ENCODE assay signal across 31 cellular contexts in genomic region chr6:66578362-66578761, GRCh38.
"Had no signal": no experiment of that assay in that cellular context is flagged by ENCODE, and none has a peak within 500 bp of the region (broad histone marks: within the 10 kb centered on the region; RNA-seq: fewer than 3 reads in every experiment).

No MANE protein-coding gene starts in this region.

- H3K4me1 Mint-ChIP-seq: naive thymus-derived CD4-positive, alpha-beta T cell; natural killer cell; stimulated activated memory B cell treated with anti-CD40 and anti-IgM and Interleukin-4, amounts not matched to agents 10 μg/mL and 1 μg/mL and 100 μg/mL, for 72 hours; stimulated activated naive CD8-positive, alpha-beta T cell treated with anti-CD3 and anti-CD28 coated beads, Interleukin-15, amount 100 ng/mL, for 72 hours had no signal

- H3K27ac ChIP-seq: neutrophil, ovary, parathyroid adenoma, psoas muscle, skin epidermis, spleen, suprapubic skin, testis, tibial artery, transverse colon, upper lobe of right lung, uterus had no signal

- H3K36me3 Mint-ChIP-seq: naive thymus-derived CD4-positive, alpha-beta T cell; natural killer cell; stimulated activated memory B cell treated with anti-CD40 and anti-IgM and Interleukin-4, amounts not matched to agents 10 μg/mL and 1 μg/mL and 100 μg/mL, for 72 hours; type B pancreatic cell had no signal

- H3K4me3 ChIP-seq: ovary, psoas muscle, skin epidermis, smooth muscle cell, spleen, suprapubic skin, testis, tibial artery, transverse colon, upper lobe of right lung, uterus had no signal

- H3K4me1 ChIP-seq: parathyroid adenoma, psoas muscle, spleen, suprapubic skin, testis, tibial artery, transverse colon, upper lobe of right lung, uterus had no signal

- H3K9ac ChIP-seq: parathyroid adenoma had no signal

- H3K9me3 ChIP-seq: neutrophil, ovary, psoas muscle, suprapubic skin, testis, tibial artery, transverse colon, upper lobe of right lung, uterus had no signal

- H3K79me2 ChIP-seq: parathyroid adenoma had no signal

- H3K27ac Mint-ChIP-seq: naive thymus-derived CD4-positive, alpha-beta T cell; natural killer cell; nephron; progenitor cell of endocrine pancreas; stimulated activated memory B cell treated with anti-CD40 and anti-IgM and Interleukin-4, amounts not matched to agents 10 μg/mL and 1 μg/mL and 100 μg/mL, for 72 hours; stimulated activated naive CD8-positive, alpha-beta T cell treated with anti-CD3 and anti-CD28 coated beads, Interleukin-15, amount 100 ng/mL, for 72 hours; type B pancreatic cell had no signal

- DNase-seq: naive thymus-derived CD4-positive, alpha-beta T cell; natural killer cell; nucleus accumbens; ovary; posterior cingulate gyrus; psoas muscle; right cardiac atrium; spleen; stimulated activated CD4-positive, alpha-beta T cell treated with anti-CD3 and anti-CD28 coated beads, Interleukin-12 subunit alpha, Interleukin-12 subunit beta, amount 100 ng/mL, for 4 hours; stimulated activated CD4-positive, alpha-beta T cell treated with anti-CD3 and anti-CD28 coated beads, Interleukin-1b, Interleukin-23, amount 100 ng/mL, for 48 hours; stimulated activated CD4-positive, alpha-beta T cell treated with anti-CD3 and anti-CD28 coated beads, Interleukin-4, amount 100 ng/mL, for 1 hour; stimulated activated CD4-positive, alpha-beta T cell treated with anti-CD3 and anti-CD28 coated beads, Interleukin-4, amount 100 ng/mL, for 4 hours; stimulated activated CD8-positive, alpha-beta memory T cell treated with anti-CD3 and anti-CD28 coated beads, Interleukin-4, amount 100 ng/mL, for 48 hours; stimulated activated naive CD4-positive, alpha-beta T cell; stimulated activated naive CD8-positive, alpha-beta T cell treated with anti-CD3 and anti-CD28 coated beads, Interleukin-15, amount 100 ng/mL, for 72 hours; stimulated activated naive CD8-positive, alpha-beta T cell treated with anti-CD3 and anti-CD28 coated beads, Interleukin-15, Interleukin-2, amounts not matched to agents 100 U/mL and 50 U/mL, for 24 hours; substantia nigra; testis; tibial artery; transverse colon; upper lobe of right lung; uterus had no signal

- H3K4me2 ChIP-seq: smooth muscle cell had no signal

- H3K4me3 Mint-ChIP-seq: naive thymus-derived CD4-positive, alpha-beta T cell; natural killer cell; nephron; stimulated activated memory B cell treated with anti-CD40 and anti-IgM and Interleukin-4, amounts not matched to agents 10 μg/mL and 1 μg/mL and 100 μg/mL, for 72 hours; stimulated activated naive CD8-positive, alpha-beta T cell treated with anti-CD3 and anti-CD28 coated beads, Interleukin-15, amount 100 ng/mL, for 72 hours; type B pancreatic cell had no signal

- H2AFZ ChIP-seq: parathyroid adenoma had no signal

- H3K27me3 ChIP-seq: neutrophil, ovary, spleen, suprapubic skin, testis, tibial artery, transverse colon, upper lobe of right lung, uterus had no signal

- H3K9me3 Mint-ChIP-seq: nephron; stimulated activated memory B cell treated with anti-CD40 and anti-IgM and Interleukin-4, amounts not matched to agents 10 μg/mL and 1 μg/mL and 100 μg/mL, for 72 hours; type B pancreatic cell had no signal

- H3K36me3 ChIP-seq: neutrophil, ovary, spleen, suprapubic skin, tibial artery, transverse colon, upper lobe of right lung, uterus had no signal

- H3K27me3 Mint-ChIP-seq: naive thymus-derived CD4-positive, alpha-beta T cell; progenitor cell of endocrine pancreas; stimulated activated memory B cell treated with anti-CD40 and anti-IgM and Interleukin-4, amounts not matched to agents 10 μg/mL and 1 μg/mL and 100 μg/mL, for 72 hours; stimulated activated naive CD8-positive, alpha-beta T cell treated with anti-CD3 and anti-CD28 coated beads, Interleukin-15, amount 100 ng/mL, for 72 hours; type B pancreatic cell had no signal
